ENCODE assay signal across 16 cellular contexts in the genomic region with DNA sequence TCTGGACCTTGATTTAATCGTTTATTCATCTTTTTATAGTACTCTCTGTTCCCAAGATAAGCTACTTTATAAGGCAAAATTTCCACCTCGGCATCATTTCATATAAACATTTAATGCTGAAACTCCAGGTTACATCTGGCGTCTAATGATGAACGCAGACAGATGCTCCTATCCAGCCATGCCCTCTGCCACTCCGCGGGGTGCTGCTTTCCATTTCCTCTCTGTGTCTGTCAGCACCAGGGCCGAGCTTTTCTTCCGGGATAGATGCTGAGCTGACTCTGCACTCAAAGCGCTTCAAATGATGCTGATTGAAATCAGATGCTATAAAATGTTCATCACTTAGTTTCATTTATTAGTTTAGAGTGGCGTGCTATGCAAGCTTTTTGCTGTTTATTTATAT.
DNase-seq lines count a peak whose midpoint lies in the region; ATAC-seq and TF ChIP-seq lines count a peak whose summit lies in the region.
"Had no signal": no experiment of that assay in that cellular context is flagged by ENCODE, and none has a peak within 500 bp of the region (broad histone marks: within the 10 kb centered on the region; RNA-seq: fewer than 3 reads in every experiment).

No MANE protein-coding gene starts in this region.

- H3K9me3 Mint-ChIP-seq in activated CD4-positive, alpha-beta T cell treated with anti-CD3 and anti-CD28 coated beads for 36 hours (ENCODE audit: low read depth), result no peaks in the 10 kb centered on the region
- H3K9me3 Mint-ChIP-seq: immature natural killer cell had no signal

- H3K9me3 ChIP-seq in WERI-Rb-1 (ENCODE audit: severe bottlenecking) (peaks cover 6% of the 10 kb centered on the region), mucosa of descending colon (peaks cover 2% of the 10 kb centered on the region)
- H3K9me3 ChIP-seq: BLaER1, right atrium auricular region had no signal

- ATAC-seq in mucosa of descending colon (peak; percentile 75), GM21619 (IDR thresholded peaks at IDR 0.05; ENCODE audit: unreplicated experiment) (no peak), GM18498 (IDR thresholded peaks at IDR 0.05; ENCODE audit: unreplicated experiment) (no peak)
- ATAC-seq in activated CD4-positive, alpha-beta T cell treated with anti-CD3 and anti-CD28 coated beads for 36 hours, result no peak

- H3K4me3 ChIP-seq in WERI-Rb-1 (ENCODE audit: low read depth, low read length) (no peak overlapping the region), mucosa of descending colon (no peak overlapping the region)
- H3K4me3 ChIP-seq: BLaER1, right atrium auricular region had no signal

- H3K27me3 Mint-ChIP-seq in activated CD4-positive, alpha-beta T cell treated with anti-CD3 and anti-CD28 coated beads for 36 hours, result peaks cover 6% of the 10 kb centered on the region

- CTCF ChIA-PET in activated CD4-positive, alpha-beta T cell treated with anti-CD3 and anti-CD28 coated beads for 36 hours (lab: Charles Lee), result interaction anchor here (0.9 to 1.5 kb wide), 4 partner anchors 10 to 40 kb away, joined by 3 read pairs; no protein-coding TSS in a partner anchor

- H3K4me1 ChIP-seq in mucosa of descending colon (ENCODE audit: low read depth), result no peaks in the 10 kb centered on the region
- H3K4me1 ChIP-seq: right atrium auricular region had no signal

- H3K27ac Mint-ChIP-seq in activated CD4-positive, alpha-beta T cell treated with anti-CD3 and anti-CD28 coated beads for 36 hours, result no peak overlapping the region
- H3K27ac Mint-ChIP-seq: immature natural killer cell had no signal

- no peak overlapping the region for H3K4me3 Mint-ChIP-seq in activated CD4-positive, alpha-beta T cell treated with anti-CD3 and anti-CD28 coated beads for 36 hours
- H3K4me3 Mint-ChIP-seq: immature natural killer cell had no signal

- no peaks in the 10 kb centered on the region for H3K4me1 Mint-ChIP-seq in activated CD4-positive, alpha-beta T cell treated with anti-CD3 and anti-CD28 coated beads for 36 hours

- POLR2A ChIA-PET in activated CD4-positive, alpha-beta T cell treated with anti-CD3 and anti-CD28 coated beads for 36 hours (lab: Charles Lee), result no interaction called here

- DNase-seq in EH (ENCODE audit: low read depth) (peak; percentile 4), NCI-H1694 (lab: John Stamatoyannopoulos, UW) (peak; percentile 48), WERI-Rb-1 (peak; percentile 63), mucosa of descending colon (peak in 2 of 3 donors; percentile 35 to 48)
- DNase-seq in central memory CD4-positive, alpha-beta T cell, result no peak
- DNase-seq in activated CD4-positive, alpha-beta T cell treated with anti-CD3 and anti-CD28 coated beads for 36 hours, result no peak
- DNase-seq: activated CD4-positive, alpha-beta T cell treated with anti-CD3 and anti-CD28 coated beads, Interleukin-2, amount 50 U/mL, for 48 hours; amniotic stem cell; DND-41; immature natural killer cell; NCI-H2107; stimulated activated CD4-positive, alpha-beta T cell treated with anti-CD3 and anti-CD28 coated beads, Interleukin-1b, Interleukin-23, amount 100 ng/mL, for 48 hours had no signal

- H3K27ac ChIP-seq in WERI-Rb-1, result no peak overlapping the region
- H3K27ac ChIP-seq: BLaER1, right atrium auricular region had no signal

- H3K36me3 ChIP-seq in WERI-Rb-1, result no peaks in the 10 kb centered on the region
- no peaks in the 10 kb centered on the region for H3K36me3 ChIP-seq in mucosa of descending colon (ENCODE audit: low read depth)
- H3K36me3 ChIP-seq: BLaER1, right atrium auricular region had no signal

- TF ChIP-seq CTCF in WERI-Rb-1 (IDR thresholded peaks at IDR 0.05; ENCODE audit: low read depth, low read length), result no peak
- no peak for TF ChIP-seq CTCF in mucosa of descending colon (IDR thresholded peaks at IDR 0.05)

- no peaks in the 10 kb centered on the region for H3K36me3 Mint-ChIP-seq in activated CD4-positive, alpha-beta T cell treated with anti-CD3 and anti-CD28 coated beads for 36 hours (ENCODE audit: low read depth)
- H3K36me3 Mint-ChIP-seq: immature natural killer cell had no signal

- intact Hi-C loops in mucosa of descending colon (cut with DNase I, micrococcal nuclease), result no loop called here
- intact Hi-C loops in activated CD4-positive, alpha-beta T cell treated with anti-CD3 and anti-CD28 coated beads for 36 hours (cut with DNase I, micrococcal nuclease), result no loop called here

- no peaks in the 10 kb centered on the region for H3K27me3 ChIP-seq in WERI-Rb-1 (ENCODE audit: insufficient read depth, low read depth, severe bottlenecking)
- H3K27me3 ChIP-seq: BLaER1, right atrium auricular region had no signal

Comparison
In these comparisons a context has a peak if more than half of its experiments do, and no peak if none do; other contexts are left out.
1. DNase-seq: peak in EH (single experiment), NCI-H1694 (single experiment), WERI-Rb-1 (single experiment) and mucosa of descending colon (2 of 3); none in central memory CD4-positive, alpha-beta T cell (single experiment) and activated CD4-positive, alpha-beta T cell treated with anti-CD3 and anti-CD28 coated beads for 36 hours (single experiment).